In genomic region chr1:22414244-22414751, GRCh38 we compare ENCODE assay signal across 1 cellular context.
TF ChIP-seq lines count a peak whose summit lies in the region.

No MANE protein-coding gene starts in this region.

TF ChIP-seq in HepG2, 621 proteins besides CTCF, POLR2A, EP300 and RAD21 (continued from another document and continues in another):
- TF ChIP-seq ZBTB10 (CRISPR knock-in tag; IDR thresholded peaks at IDR 0.05; ENCODE audit: borderline replicate concordance), result peak; percentile 65; the same call in 1 of the 2 replicates
- no peak for TF ChIP-seq ZFP37 (CRISPR knock-in tag; IDR thresholded peaks at IDR 0.05; ENCODE audit: borderline replicate concordance)
- TF ChIP-seq ZNF614 (CRISPR knock-in tag; IDR thresholded peaks at IDR 0.05; ENCODE audit: borderline replicate concordance), result peak; percentile 50; the same call in 1 of the 2 replicates
- TF ChIP-seq ZBTB8A (CRISPR knock-in tag; IDR thresholded peaks at IDR 0.05; ENCODE audit: borderline replicate concordance, low read depth), result no peak
- TF ChIP-seq NR2C2 (CRISPR knock-in tag; IDR thresholded peaks at IDR 0.05; ENCODE audit: borderline replicate concordance), result peak; percentile 42; the same call in 1 of the 2 replicates
- TF ChIP-seq ZNF713 (CRISPR knock-in tag; IDR thresholded peaks at IDR 0.05), result no peak
- TF ChIP-seq ARHGAP35 (CRISPR knock-in tag; IDR thresholded peaks at IDR 0.05; ENCODE audit: borderline replicate concordance), result no peak
- no peak for TF ChIP-seq LCORL (IDR thresholded peaks at IDR 0.05)
- peak; percentile 65; the same call in 1 of the 2 replicates for TF ChIP-seq LCORL (CRISPR knock-in tag; IDR thresholded peaks at IDR 0.05)
- TF ChIP-seq HMGXB3 (CRISPR knock-in tag; IDR thresholded peaks at IDR 0.05; ENCODE audit: borderline replicate concordance), result no peak
- TF ChIP-seq ZNF652 (CRISPR knock-in tag; IDR thresholded peaks at IDR 0.05; ENCODE audit: borderline replicate concordance, low read depth), result no peak
- no peak for TF ChIP-seq PBX2 (CRISPR knock-in tag; IDR thresholded peaks at IDR 0.05)
- TF ChIP-seq ZNF503 (CRISPR knock-in tag; IDR thresholded peaks at IDR 0.05), result peak; percentile 96
- peak; percentile 96 for TF ChIP-seq TBX2 (CRISPR knock-in tag; IDR thresholded peaks at IDR 0.05; ENCODE audit: borderline replicate concordance)
- 0 out of 2 replicates have a peak, but pooled peaks have one; percentile 44 for TF ChIP-seq ZNF547 (CRISPR knock-in tag; IDR thresholded peaks at IDR 0.05)
- no peak for TF ChIP-seq SNRNP70 (IDR thresholded peaks at IDR 0.05; ENCODE audit: low read depth, low read length)
- no peak for TF ChIP-seq ZMAT3 (CRISPR knock-in tag; conservative IDR thresholded peaks at IDR 0.05)
- no peak; the same call in 1 of the 2 replicates for TF ChIP-seq KDM3A (CRISPR knock-in tag; IDR thresholded peaks at IDR 0.05; ENCODE audit: low read depth)
- TF ChIP-seq KDM2A (CRISPR knock-in tag; IDR thresholded peaks at IDR 0.05; ENCODE audit: borderline replicate concordance, low read depth), result peak; percentile 53
- no peak; the same call in 1 of the 2 replicates for TF ChIP-seq ZBTB33 (CRISPR knock-in tag; IDR thresholded peaks at IDR 0.05)
- peak; percentile 71 for TF ChIP-seq DPF2 (CRISPR knock-in tag; IDR thresholded peaks at IDR 0.05; ENCODE audit: borderline replicate concordance, low read depth)
- no peak for TF ChIP-seq ZNF362 (CRISPR knock-in tag; IDR thresholded peaks at IDR 0.05; ENCODE audit: borderline replicate concordance)
- TF ChIP-seq ZNF557 (CRISPR knock-in tag; IDR thresholded peaks at IDR 0.05), result no peak
- TF ChIP-seq ZNF83 (CRISPR knock-in tag; IDR thresholded peaks at IDR 0.05; ENCODE audit: borderline replicate concordance), result no peak
- no peak for TF ChIP-seq KMT2A (CRISPR knock-in tag; IDR thresholded peaks at IDR 0.05)
- no peak for TF ChIP-seq TOE1 (CRISPR knock-in tag; IDR thresholded peaks at IDR 0.05)
- no peak for TF ChIP-seq BHLHE40 (IDR thresholded peaks at IDR 0.05; ENCODE audit: low read length)
- peak; percentile 30; the same call in 1 of the 2 replicates for TF ChIP-seq HNF1A (IDR thresholded peaks at IDR 0.05; ENCODE audit: low read depth)
- TF ChIP-seq HNF1A (CRISPR knock-in tag; IDR thresholded peaks at IDR 0.05; ENCODE audit: borderline replicate concordance), result peak; percentile 45; the same call in 1 of the 2 replicates
- TF ChIP-seq ISL2 (CRISPR knock-in tag; IDR thresholded peaks at IDR 0.05), result peak; percentile 85
- no peak for TF ChIP-seq ZC3H4 (CRISPR knock-in tag; IDR thresholded peaks at IDR 0.05; ENCODE audit: borderline replicate concordance)
- no peak for TF ChIP-seq REL (CRISPR knock-in tag; conservative IDR thresholded peaks at IDR 0.05)
- TF ChIP-seq NCOA2 (CRISPR knock-in tag; IDR thresholded peaks at IDR 0.05), result peak; percentile 82
- TF ChIP-seq ETV6 (CRISPR knock-in tag; conservative IDR thresholded peaks at IDR 0.05), result no peak
- TF ChIP-seq MAX (IDR thresholded peaks at IDR 0.05), result no peak
- TF ChIP-seq HNRNPLL (IDR thresholded peaks at IDR 0.05; ENCODE audit: low read depth, low read length, poor library complexity, severe bottlenecking), result no peak
- TF ChIP-seq TRIM24 (CRISPR knock-in tag; IDR thresholded peaks at IDR 0.05), result no peak
- TF ChIP-seq ZNF703 (CRISPR knock-in tag; IDR thresholded peaks at IDR 0.05; ENCODE audit: borderline replicate concordance), result peak; percentile 46; the same call in 1 of the 2 replicates
- TF ChIP-seq TIGD3 (CRISPR knock-in tag; IDR thresholded peaks at IDR 0.05; ENCODE audit: borderline replicate concordance), result no peak
